Comparison of ENCODE assay signal across 7 cellular contexts in genomic region chr11:94740083-94740974, GRCh38. TPM values are rescaled to one million over a fixed set of nuclear protein-coding genes. Genes with fewer than 3 reads are reported as not detected.
A peak's percentile ranks its signal among the peaks of the same experiment; 100 is the strongest.
DNase-seq lines count a peak whose midpoint lies in the region; ATAC-seq and TF ChIP-seq lines count a peak whose summit lies in the region.

No MANE protein-coding gene starts in this region.

- ATAC-seq in right cardiac atrium (peak; percentile 59 to 68), psoas muscle (peak; percentile 28 to 57 (median 46)), GM21528 (IDR thresholded peaks at IDR 0.05; ENCODE audit: low FRiP score, unreplicated experiment) (no peak)

- H3K9me3 ChIP-seq in MM.1S (replicated peaks; ENCODE audit: insufficient read depth, low read length) (no peaks in the 10 kb centered on the region), adipocyte (ENCODE audit: control insufficient read depth, low read length) (no peaks in the 10 kb centered on the region), right cardiac atrium (ENCODE audit: control insufficient read depth, low read length) (no peaks in the 10 kb centered on the region), psoas muscle (no peaks in the 10 kb centered on the region)

- intact Hi-C loops in right cardiac atrium (cut with DNase I) (no loop called here), psoas muscle (cut with DNase I) (loop anchor here in 1 of 2 donors (2.0 to 10.0 kb wide), 3 partner anchors 18 to 234 kb away; partner anchors contain the start of genes CWC15 and KDM4D)

- H3K27me3 ChIP-seq in MM.1S (replicated peaks; ENCODE audit: insufficient read depth, low read length) (peaks cover 6% of the 10 kb centered on the region), adipocyte (replicated peaks; ENCODE audit: control insufficient read depth, insufficient read depth, low read length) (no peaks in the 10 kb centered on the region), right cardiac atrium (ENCODE audit: control insufficient read depth, insufficient read depth) (no peaks in the 10 kb centered on the region), psoas muscle (ENCODE audit: insufficient read depth in 3 of 3, low read length in 2 of 3) (no peaks in the 10 kb centered on the region)

- H3K4me2 ChIP-seq in MM.1S (ENCODE audit: low read depth, low read length), result peak overlapping the region; percentile 96

- no peak overlapping the region for H3K27ac ChIP-seq in MM.1S (ENCODE audit: low read length)
- H3K27ac ChIP-seq in right cardiac atrium (ENCODE audit: low read length), result no peak overlapping the region
- peak overlapping the region; percentile 26 for H3K27ac ChIP-seq in psoas muscle

- peak overlapping the region; percentile 81 for H2AFZ ChIP-seq in MM.1S (ENCODE audit: low read length)

- H3K4me1 ChIP-seq in MM.1S (ENCODE audit: low read length) (no peaks in the 10 kb centered on the region; the same call in 1 of the 2 replicates), adipocyte (ENCODE audit: control insufficient read depth, insufficient read depth, low read length) (peaks cover 16% of the 10 kb centered on the region), right cardiac atrium (ENCODE audit: control insufficient read depth, insufficient read depth, low read length) (peaks cover 3% of the 10 kb centered on the region), psoas muscle (peaks cover 22% of the 10 kb centered on the region)

- H3K9me2 ChIP-seq in MM.1S (replicated peaks; ENCODE audit: insufficient read depth, low read length), result no peaks in the 10 kb centered on the region

- H3K9ac ChIP-seq in MM.1S (ENCODE audit: low read length), result peak overlapping the region; percentile 25; the same call in 1 of the 2 replicates
- peak overlapping the region; percentile 58 for H3K9ac ChIP-seq in adipocyte (ENCODE audit: low read length)

- WGBS in right cardiac atrium, result 1% methylated on average over 81 of the region's 81 CpGs
- WGBS in psoas muscle, 3 donors, result 10 to 21% (median 10%) methylated on average over 67 to 81 of the region's 81 CpGs

- no peaks in the 10 kb centered on the region for H4K20me1 ChIP-seq in MM.1S (ENCODE audit: insufficient read depth, low read length)

- H3K36me3 ChIP-seq in MM.1S (replicated peaks; ENCODE audit: insufficient read depth, low read length), result no peaks in the 10 kb centered on the region
- no peaks in the 10 kb centered on the region for H3K36me3 ChIP-seq in adipocyte (ENCODE audit: control insufficient read depth, insufficient read depth, low read length, severe bottlenecking)
- peaks cover 0 to 7% of the 10 kb centered on the region in 2 donors for H3K36me3 ChIP-seq in psoas muscle (ENCODE audit: insufficient read depth in 1 of 2, low read depth in 1 of 2)

- in situ Hi-C loops in GM13976 (cut with MboI; ENCODE audit: low sequenced_read_pairs, unreplicated experiment), result no loop called here

- DNase-seq in GM13976 (ENCODE audit: low spot score) (peak; percentile 42), MM.1S (peak; percentile 12), adipocyte (ENCODE audit: low read depth) (peak; percentile 68), right cardiac atrium (peak; percentile 74 to 89 (median 87)), psoas muscle (peak; percentile 64 to 77), GDM1 (lab: John Stamatoyannopoulos, UW) (no peak)

- no peaks in the 10 kb centered on the region for H3K79me2 ChIP-seq in MM.1S (ENCODE audit: low read length)

- H3K4me3 ChIP-seq in MM.1S (ENCODE audit: low read length), result peak overlapping the region; percentile 72
- H3K4me3 ChIP-seq in adipocyte (ENCODE audit: low read length), result peak overlapping the region; percentile 66
- H3K4me3 ChIP-seq in right cardiac atrium (ENCODE audit: low read length), result peak overlapping the region; percentile 84
- peak overlapping the region; percentile 70 for H3K4me3 ChIP-seq in psoas muscle

- no peaks in the 10 kb centered on the region for H3F3A ChIP-seq in MM.1S (ENCODE audit: insufficient read depth, low read length)

- no peak for TF ChIP-seq CTCF in GM13976 (IDR thresholded peaks at IDR 0.05; ENCODE audit: borderline replicate concordance, control extremely low read depth, extremely low read depth, insufficient read depth, missing control alignments)
- TF ChIP-seq CTCF in MM.1S (IDR thresholded peaks at IDR 0.05; ENCODE audit: low read length), result no peak
- TF ChIP-seq CTCF in psoas muscle (IDR thresholded peaks at IDR 0.05), result no peak

RNA-seq across cellular contexts. Expression of gene AMOTL1, which starts 27.8 kb away (rescaled TPM):
- total RNA-seq in right cardiac atrium, result 10 to 100 TPM; 46.6 to 84.1 (median 55.3) TPM
- 15.2 TPM for polyA plus RNA-seq in right cardiac atrium
- total RNA-seq in psoas muscle, result 100 to 1,000 TPM; 225 to 355 (median 292) TPM
- polyA plus RNA-seq in psoas muscle, result 100 to 1,000 TPM in 1 of 3 donors, 10 to 100 TPM in 2; 46.5 to 162 (median 91.8) TPM
